9 cellular contexts compared by ENCODE assay signal in the genomic region with DNA sequence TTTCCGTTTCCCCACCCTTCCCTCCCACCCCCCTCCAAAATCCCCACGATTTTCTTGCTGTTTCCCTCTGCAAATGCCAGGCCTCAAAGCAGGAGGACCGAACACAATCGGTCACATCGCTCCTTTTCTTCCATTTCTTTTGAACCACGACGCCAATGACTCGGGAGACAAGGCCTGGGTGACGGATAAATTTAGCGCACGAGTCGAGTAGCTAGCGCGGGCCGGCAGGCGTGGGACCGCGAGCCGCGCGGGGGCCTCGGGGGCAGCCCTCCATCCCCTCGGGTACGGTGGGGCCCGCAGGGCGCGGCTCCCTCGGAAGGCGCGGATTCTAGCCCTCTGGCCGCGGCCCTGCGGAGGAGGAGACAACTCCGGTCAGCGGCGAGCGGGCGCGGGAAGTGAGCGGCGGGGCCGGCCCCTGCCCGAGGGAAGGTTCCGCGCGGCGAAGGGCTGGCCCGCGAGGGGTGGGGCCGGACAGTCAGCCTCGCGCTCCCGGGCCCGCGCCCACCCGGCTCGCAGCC. TPM values are rescaled to one million over a fixed set of nuclear protein-coding genes. Genes with fewer than 3 reads are reported as not detected.
DNase-seq lines count a peak whose midpoint lies in the region; ATAC-seq, FAIRE-seq and TF ChIP-seq lines count a peak whose summit lies in the region.
"Had no signal": no experiment of that assay in that cellular context is flagged by ENCODE, and none has a peak within 500 bp of the region (broad histone marks: within the 10 kb centered on the region; RNA-seq: fewer than 3 reads in every experiment).

No MANE protein-coding gene starts in this region.

- H3K4me2 ChIP-seq in HepG2 (ENCODE audit: low read depth, low read length): peak overlapping the region; percentile 76

- no peak for FAIRE-seq in HepG2 (lab: Jason Lieb, UNC)

- intact Hi-C loops in HepG2 (cut with micrococcal nuclease; ENCODE audit: unreplicated experiment): no loop called here

- H3K27ac ChIP-seq in caudate nucleus (ENCODE audit: low read depth, low read length) (peak overlapping the region; percentile 97), HepG2 (ENCODE audit: extremely low read length, insufficient read depth, low read length) (peak overlapping the region; percentile 84), substantia nigra (ENCODE audit: low read depth, low read length, poor library complexity, severe bottlenecking) (peak overlapping the region; percentile 91)

- no peaks in the 10 kb centered on the region for H3K36me3 ChIP-seq in HepG2 (replicated peaks in 1 of 2; ENCODE audit: control insufficient read depth in 1 of 2, insufficient read depth in 2 of 2, low read length in 2 of 2)

- BruUV-seq in HepG2 (replicated peaks; lab: Mats Ljungman, UMichigan): no TSS peak

- in situ Hi-C loops in HepG2 (cut with HindIII; ENCODE audit: extremely low pct_ligation_motif_present, low pct_unique_long_range_greater_than_20kb): no loop called here

- no peak for TF ChIP-seq EP300 in HepG2 (IDR thresholded peaks at IDR 0.05; ENCODE audit: low read depth in 2 of 2, low read length in 2 of 2)
- no peak for TF ChIP-seq EP300 in HepG2 (CRISPR knock-in tag; IDR thresholded peaks at IDR 0.05; ENCODE audit: borderline replicate concordance)

- POLR2A ChIA-PET in HepG2 (lab: Yijun Ruan, JAX): interaction anchor here (9.9 kb wide), 1 partner anchor 17 kb away, joined by 102 read pairs; a partner anchor contains a TSS

- H3K9ac ChIP-seq in HepG2 (ENCODE audit: insufficient read depth, low read depth, low read length): peak overlapping the region; percentile 95

- H3K79me2 ChIP-seq in HepG2 (ENCODE audit: insufficient read depth, low read length): peaks cover 37% of the 10 kb centered on the region

- ATAC-seq in GM19452 (IDR thresholded peaks at IDR 0.05; ENCODE audit: unreplicated experiment) (peak; percentile 8), HepG2 (peak; percentile 32)

- CTCF ChIA-PET in HepG2 (lab: Yijun Ruan, JAX; ENCODE audit: low intra/inter-chr PET ratio, low total read pairs): no interaction called here

- no peak for TF ChIP-seq RAD21 in HepG2 (CRISPR knock-in tag; IDR thresholded peaks at IDR 0.05)

- no peak for TF ChIP-seq POLR2A in HepG2 (IDR thresholded peaks at IDR 0.05; ENCODE audit: insufficient read depth in 1 of 2, low read depth in 2 of 2, low read length in 2 of 2)

- H3K9me3 ChIP-seq in HepG2 (ENCODE audit: low read length): no peaks in the 10 kb centered on the region

- DNase-seq in AG20443 (ENCODE audit: low spot score): peak; percentile 80
- DNase-seq in NOMO-1 treated with DMSO at 0.1 percent for 48 hours (lab: John Stamatoyannopoulos, UW; ENCODE audit: unreplicated experiment): peak; percentile 58
- DNase-seq in caudate nucleus (lab: John Stamatoyannopoulos, UW): peak in 10 of 61 donors; percentile 41 to 79 (median 61)
- DNase-seq in HepG2 (ENCODE audit: low spot score): peak; percentile 35
- peak in 10 of 49 donors; percentile 41 to 80 (median 58) for DNase-seq in substantia nigra (lab: John Stamatoyannopoulos, UW)
- DNase-seq in UCSD-AML1 (lab: John Stamatoyannopoulos, UW; ENCODE audit: unreplicated experiment): no peak
- DNase-seq in NCI-H1930 (lab: John Stamatoyannopoulos, UW): no peak

- no peak overlapping the region for H2AFZ ChIP-seq in HepG2 (ENCODE audit: low read length)

- peak overlapping the region; percentile 77 to 98 (median 91) for H3K4me3 ChIP-seq in HepG2 (replicated peaks in 1 of 3; ENCODE audit: insufficient read depth in 1 of 3, low read depth in 2 of 3, low read length in 3 of 3)

- H3K4me1 ChIP-seq in HepG2 (ENCODE audit: insufficient read depth, low read length): peaks cover 67% of the 10 kb centered on the region

- H3K27me3 ChIP-seq in HepG2 (ENCODE audit: control insufficient read depth in 1 of 2, insufficient read depth in 2 of 2, low read length in 2 of 2): no peaks in the 10 kb centered on the region; a peak in 1 of 5 replicates

- under 1% methylated on average over 17 of the region's 57 CpGs for WGBS in HepG2 (ENCODE audit: low lambda C conversion rate)

- TF ChIP-seq CTCF in HepG2 (CRISPR knock-in tag; IDR thresholded peaks at IDR 0.05): no peak

- peaks cover 5% of the 10 kb centered on the region; the same call in 1 of the 2 replicates for H4K20me1 ChIP-seq in HepG2 (ENCODE audit: insufficient read depth, low read length)

RNA-seq across cellular contexts. Expression of a gene that starts 0.4 kb away (rescaled TPM):
- total RNA-seq in HepG2 (2016; rRNA removed; fragmentation: Illumina TruSeq; extraction: Trizol): 30.6 and 31.7 TPM in 2 replicates
- 8.1 and 9.2 TPM in 2 replicates for total RNA-seq in HepG2 (2016; cell fraction: cytosol; rRNA removed; fragmentation: Illumina TruSeq; extraction: Trizol; ENCODE audit: low read depth)
- 26.6 and 29.1 TPM in 2 replicates for total RNA-seq in HepG2 (2016; cell fraction: insoluble cytoplasmic fraction; rRNA removed; fragmentation: Illumina TruSeq; extraction: Trizol)
- 33.4 and 36.1 TPM in 2 replicates for total RNA-seq in HepG2 (2016; cell fraction: membrane; rRNA removed; fragmentation: Illumina TruSeq; extraction: Trizol)
- 17.6 and 22.7 TPM in 2 replicates for total RNA-seq in HepG2 (2016; cell fraction: nucleus; rRNA removed; fragmentation: Illumina TruSeq; extraction: Trizol)
- 38.4 and 44.5 TPM in 2 replicates for polyA plus RNA-seq in HepG2 (2011; rRNA removed)
- polyA plus RNA-seq in HepG2 (2011; cell fraction: cytosol; rRNA removed): 39.7 and 45.2 TPM in 2 replicates
- 36.9 and 44.6 TPM in 2 replicates for polyA plus RNA-seq in HepG2 (2011; cell fraction: nucleus; rRNA removed)
- 28.7 and 33.3 TPM in 2 replicates for polyA plus RNA-seq in HepG2 (2012)
- 7.4 and 8.3 TPM in 2 replicates for polyA plus RNA-seq in HepG2 (2016; cell fraction: cytosol; fragmentation: Illumina TruSeq; extraction: Trizol; ENCODE audit: low read depth)
- 28.7 and 31.1 TPM in 2 replicates for polyA plus RNA-seq in HepG2 (2016; cell fraction: insoluble cytoplasmic fraction; fragmentation: Illumina TruSeq; extraction: Trizol; ENCODE audit: low read depth)
- polyA plus RNA-seq in HepG2 (2016; cell fraction: membrane; fragmentation: Illumina TruSeq; extraction: Trizol; ENCODE audit: low read depth): 21.8 and 25.8 TPM in 2 replicates
- polyA plus RNA-seq in HepG2 (2016; cell fraction: nucleus; fragmentation: Illumina TruSeq; extraction: Trizol; ENCODE audit: insufficient read depth, low read depth): 40.7 and 49.6 TPM in 2 replicates
- polyA minus RNA-seq in HepG2 (2011; rRNA and poly(A)+ RNA removed; ENCODE audit: low replicate concordance): 51.9 and 81.6 TPM in 2 replicates
- 20.5 and 24.2 TPM in 2 replicates for polyA minus RNA-seq in HepG2 (2011; cell fraction: cytosol; rRNA and poly(A)+ RNA removed)
- 25.5 and 25.6 TPM in 2 replicates for polyA minus RNA-seq in HepG2 (2011; cell fraction: nucleus; rRNA and poly(A)+ RNA removed)

RNA-seq across cellular contexts. Expression of a gene that starts 5.4 kb away (rescaled TPM):
- 22.3 and 24.6 TPM in 2 replicates for total RNA-seq in HepG2 (2016; rRNA removed; fragmentation: Illumina TruSeq; extraction: Trizol)
- 9.4 and 11.9 TPM in 2 replicates for total RNA-seq in HepG2 (2016; cell fraction: cytosol; rRNA removed; fragmentation: Illumina TruSeq; extraction: Trizol; ENCODE audit: low read depth)
- total RNA-seq in HepG2 (2016; cell fraction: insoluble cytoplasmic fraction; rRNA removed; fragmentation: Illumina TruSeq; extraction: Trizol): 22.2 and 23.5 TPM in 2 replicates
- total RNA-seq in HepG2 (2016; cell fraction: membrane; rRNA removed; fragmentation: Illumina TruSeq; extraction: Trizol): 10.5 and 13.9 TPM in 2 replicates
- total RNA-seq in HepG2 (2016; cell fraction: nucleus; rRNA removed; fragmentation: Illumina TruSeq; extraction: Trizol): 28.5 and 30.6 TPM in 2 replicates
- 27.0 and 34.6 TPM in 2 replicates for polyA plus RNA-seq in HepG2 (2011; rRNA removed)
- 12.2 TPM in 2 replicates for polyA plus RNA-seq in HepG2 (2011; cell fraction: cytosol; rRNA removed)
- 95.6 and 97.7 TPM in 2 replicates for polyA plus RNA-seq in HepG2 (2011; cell fraction: nucleus; rRNA removed)
- 27.1 and 32.6 TPM in 2 replicates for polyA plus RNA-seq in HepG2 (2012)
- 1.9 and 2.1 TPM in 2 replicates for polyA plus RNA-seq in HepG2 (2016; cell fraction: cytosol; fragmentation: Illumina TruSeq; extraction: Trizol; ENCODE audit: low read depth)
- polyA plus RNA-seq in HepG2 (2016; cell fraction: insoluble cytoplasmic fraction; fragmentation: Illumina TruSeq; extraction: Trizol; ENCODE audit: low read depth): 11.2 and 13.8 TPM in 2 replicates
- 4.8 and 5.6 TPM in 2 replicates for polyA plus RNA-seq in HepG2 (2016; cell fraction: membrane; fragmentation: Illumina TruSeq; extraction: Trizol; ENCODE audit: low read depth)
- polyA plus RNA-seq in HepG2 (2016; cell fraction: nucleus; fragmentation: Illumina TruSeq; extraction: Trizol; ENCODE audit: insufficient read depth, low read depth): 23.2 and 23.4 TPM in 2 replicates
- 58.7 and 59.1 TPM in 2 replicates for polyA minus RNA-seq in HepG2 (2011; rRNA and poly(A)+ RNA removed; ENCODE audit: low replicate concordance)
- polyA minus RNA-seq in HepG2 (2011; cell fraction: cytosol; rRNA and poly(A)+ RNA removed): 15.1 and 17.8 TPM in 2 replicates
- polyA minus RNA-seq in HepG2 (2011; cell fraction: nucleus; rRNA and poly(A)+ RNA removed): 81.0 and 88.9 TPM in 2 replicates

RNA-seq across cellular contexts. Expression of a gene that starts 18.6 kb away (rescaled TPM):
- total RNA-seq in HepG2 (2016; rRNA removed; fragmentation: Illumina TruSeq; extraction: Trizol): 118 and 143 TPM in 2 replicates
- 46.5 and 54.3 TPM in 2 replicates for total RNA-seq in HepG2 (2016; cell fraction: cytosol; rRNA removed; fragmentation: Illumina TruSeq; extraction: Trizol; ENCODE audit: low read depth)
- total RNA-seq in HepG2 (2016; cell fraction: insoluble cytoplasmic fraction; rRNA removed; fragmentation: Illumina TruSeq; extraction: Trizol): 112 and 138 TPM in 2 replicates
- 120 and 127 TPM in 2 replicates for total RNA-seq in HepG2 (2016; cell fraction: membrane; rRNA removed; fragmentation: Illumina TruSeq; extraction: Trizol)
- total RNA-seq in HepG2 (2016; cell fraction: nucleus; rRNA removed; fragmentation: Illumina TruSeq; extraction: Trizol): 42.3 and 47.4 TPM in 2 replicates
- polyA plus RNA-seq in HepG2 (2011; rRNA removed): 37.3 and 46.9 TPM in 2 replicates
- polyA plus RNA-seq in HepG2 (2011; cell fraction: cytosol; rRNA removed): 27.5 and 46.2 TPM in 2 replicates
- 8.9 and 10.9 TPM in 2 replicates for polyA plus RNA-seq in HepG2 (2011; cell fraction: nucleus; rRNA removed)
- polyA plus RNA-seq in HepG2 (2012): 46.1 and 62.9 TPM in 2 replicates
- 63.6 and 70.9 TPM in 2 replicates for polyA plus RNA-seq in HepG2 (2016; cell fraction: cytosol; fragmentation: Illumina TruSeq; extraction: Trizol; ENCODE audit: low read depth)
- 161 and 162 TPM in 2 replicates for polyA plus RNA-seq in HepG2 (2016; cell fraction: insoluble cytoplasmic fraction; fragmentation: Illumina TruSeq; extraction: Trizol; ENCODE audit: low read depth)
- 126 and 148 TPM in 2 replicates for polyA plus RNA-seq in HepG2 (2016; cell fraction: membrane; fragmentation: Illumina TruSeq; extraction: Trizol; ENCODE audit: low read depth)
- polyA plus RNA-seq in HepG2 (2016; cell fraction: nucleus; fragmentation: Illumina TruSeq; extraction: Trizol; ENCODE audit: insufficient read depth, low read depth): 85.7 and 87.7 TPM in 2 replicates
- 34.4 and 37.5 TPM in 2 replicates for polyA minus RNA-seq in HepG2 (2011; rRNA and poly(A)+ RNA removed; ENCODE audit: low replicate concordance)
- polyA minus RNA-seq in HepG2 (2011; cell fraction: cytosol; rRNA and poly(A)+ RNA removed): 28.1 and 28.5 TPM in 2 replicates
- polyA minus RNA-seq in HepG2 (2011; cell fraction: nucleus; rRNA and poly(A)+ RNA removed): 11.8 and 15.4 TPM in 2 replicates

RNA-seq across cellular contexts. Expression of a gene that starts 43.9 kb away (rescaled TPM):
- 19.7 and 28.8 TPM in 2 replicates for total RNA-seq in HepG2 (2016; rRNA removed; fragmentation: Illumina TruSeq; extraction: Trizol)
- 12.4 and 14.6 TPM in 2 replicates for total RNA-seq in HepG2 (2016; cell fraction: cytosol; rRNA removed; fragmentation: Illumina TruSeq; extraction: Trizol; ENCODE audit: low read depth)
- 24.0 and 29.9 TPM in 2 replicates for total RNA-seq in HepG2 (2016; cell fraction: insoluble cytoplasmic fraction; rRNA removed; fragmentation: Illumina TruSeq; extraction: Trizol)
- 25.8 and 26.9 TPM in 2 replicates for total RNA-seq in HepG2 (2016; cell fraction: membrane; rRNA removed; fragmentation: Illumina TruSeq; extraction: Trizol)
- 10.3 and 13.5 TPM in 2 replicates for total RNA-seq in HepG2 (2016; cell fraction: nucleus; rRNA removed; fragmentation: Illumina TruSeq; extraction: Trizol)
- polyA plus RNA-seq in HepG2 (2011; rRNA removed): 18.1 and 20.3 TPM in 2 replicates
- 20.1 and 21.1 TPM in 2 replicates for polyA plus RNA-seq in HepG2 (2011; cell fraction: cytosol; rRNA removed)
- polyA plus RNA-seq in HepG2 (2011; cell fraction: nucleus; rRNA removed): 10.3 and 10.6 TPM in 2 replicates
- polyA plus RNA-seq in HepG2 (2012): 11.6 and 15.0 TPM in 2 replicates
- polyA plus RNA-seq in HepG2 (2016; cell fraction: cytosol; fragmentation: Illumina TruSeq; extraction: Trizol; ENCODE audit: low read depth): 18.2 and 24.7 TPM in 2 replicates
- polyA plus RNA-seq in HepG2 (2016; cell fraction: insoluble cytoplasmic fraction; fragmentation: Illumina TruSeq; extraction: Trizol; ENCODE audit: low read depth): 43.2 and 46.0 TPM in 2 replicates
- polyA plus RNA-seq in HepG2 (2016; cell fraction: membrane; fragmentation: Illumina TruSeq; extraction: Trizol; ENCODE audit: low read depth): 26.2 and 31.2 TPM in 2 replicates
- 33.6 and 34.6 TPM in 2 replicates for polyA plus RNA-seq in HepG2 (2016; cell fraction: nucleus; fragmentation: Illumina TruSeq; extraction: Trizol; ENCODE audit: insufficient read depth, low read depth)
- polyA minus RNA-seq in HepG2 (2011; rRNA and poly(A)+ RNA removed; ENCODE audit: low replicate concordance): 11.2 and 14.1 TPM in 2 replicates
- 4.4 and 4.7 TPM in 2 replicates for polyA minus RNA-seq in HepG2 (2011; cell fraction: cytosol; rRNA and poly(A)+ RNA removed)
- 7.9 and 10.8 TPM in 2 replicates for polyA minus RNA-seq in HepG2 (2011; cell fraction: nucleus; rRNA and poly(A)+ RNA removed)

RNA-seq across cellular contexts. Expression of a gene that starts 44.1 kb away (rescaled TPM):
- total RNA-seq in HepG2 (2016; rRNA removed; fragmentation: Illumina TruSeq; extraction: Trizol): 0.53 and 1.5 TPM in 2 replicates
- 0.26 and 0.51 TPM in 2 replicates for total RNA-seq in HepG2 (2016; cell fraction: cytosol; rRNA removed; fragmentation: Illumina TruSeq; extraction: Trizol; ENCODE audit: low read depth)
- total RNA-seq in HepG2 (2016; cell fraction: insoluble cytoplasmic fraction; rRNA removed; fragmentation: Illumina TruSeq; extraction: Trizol): 0.21 and 1.3 TPM in 2 replicates
- 0.46 and 0.48 TPM in 2 replicates for total RNA-seq in HepG2 (2016; cell fraction: membrane; rRNA removed; fragmentation: Illumina TruSeq; extraction: Trizol)
- 3.8 and 4.2 TPM in 2 replicates for total RNA-seq in HepG2 (2016; cell fraction: nucleus; rRNA removed; fragmentation: Illumina TruSeq; extraction: Trizol)
- polyA plus RNA-seq in HepG2 (2011; rRNA removed): 0.89 and 1.0 TPM in 2 replicates
- polyA plus RNA-seq in HepG2 (2011; cell fraction: cytosol; rRNA removed): 0.09 TPM in 2 replicates
- 1.9 and 2.6 TPM in 2 replicates for polyA plus RNA-seq in HepG2 (2011; cell fraction: nucleus; rRNA removed)
- 0.39 and 0.43 TPM in 2 replicates for polyA plus RNA-seq in HepG2 (2012)
- polyA plus RNA-seq in HepG2 (2016; cell fraction: cytosol; fragmentation: Illumina TruSeq; extraction: Trizol; ENCODE audit: low read depth): 0.03 and 0.08 TPM in 2 replicates
- polyA plus RNA-seq in HepG2 (2016; cell fraction: insoluble cytoplasmic fraction; fragmentation: Illumina TruSeq; extraction: Trizol; ENCODE audit: low read depth): 0.20 and 0.47 TPM in 2 replicates
- polyA plus RNA-seq in HepG2 (2016; cell fraction: membrane; fragmentation: Illumina TruSeq; extraction: Trizol; ENCODE audit: low read depth): 0.14 and 0.17 TPM in 2 replicates
- polyA plus RNA-seq in HepG2 (2016; cell fraction: nucleus; fragmentation: Illumina TruSeq; extraction: Trizol; ENCODE audit: insufficient read depth, low read depth): 3.4 and 3.5 TPM in 2 replicates
- 0.76 and 5.9 TPM in 2 replicates for polyA minus RNA-seq in HepG2 (2011; rRNA and poly(A)+ RNA removed; ENCODE audit: low replicate concordance)
- 0.18 and 0.40 TPM in 2 replicates for polyA minus RNA-seq in HepG2 (2011; cell fraction: cytosol; rRNA and poly(A)+ RNA removed)
- polyA minus RNA-seq in HepG2 (2011; cell fraction: nucleus; rRNA and poly(A)+ RNA removed): 3.1 and 3.7 TPM in 2 replicates
- total RNA-seq: HT1080 had no signal

Comparison
In these comparisons a context has a peak if more than half of its experiments do, and no peak if none do; other contexts are left out.
1. DNase-seq: peak in AG20443 (single experiment), NOMO-1 treated with DMSO at 0.1 percent for 48 hours (single experiment) and HepG2 (single experiment); none in UCSD-AML1 (single experiment) and NCI-H1930 (0 of 2).
2. Peak in every context shown above with its lines, with median percentiles within 50 percentile points of each other: H3K27ac ChIP-seq.